In genomic region chr3:147298511-147298982, GRCh38 we compare ENCODE assay signal across 13 cellular contexts.
A peak's percentile ranks its signal among the peaks of the same experiment; 100 is the strongest.
DNase-seq lines count a peak whose midpoint lies in the region; ATAC-seq and TF ChIP-seq lines count a peak whose summit lies in the region.
"Had no signal": no experiment of that assay in that cellular context is flagged by ENCODE, and none has a peak within 500 bp of the region (broad histone marks: within the 10 kb centered on the region; RNA-seq: fewer than 3 reads in every experiment).

No MANE protein-coding gene starts in this region.

- no peaks in the 10 kb centered on the region for H3K36me3 Mint-ChIP-seq in activated CD4-positive, alpha-beta T cell treated with anti-CD3 and anti-CD28 coated beads, Interleukin-2, amount 10 ng/mL, durations not matched to agents 24 days and 14 days (ENCODE audit: low read depth)
- H3K36me3 Mint-ChIP-seq: CD8-positive, alpha-beta T cell; natural killer cell treated with Interleukin-12 subunit alpha and Interleukin-12 subunit beta and Interleukin-15 and Interleukin-18, amount 100 ng/mL, for 72 hours had no signal

- peaks cover 5% of the 10 kb centered on the region for H3K4me1 ChIP-seq in adipocyte (ENCODE audit: control insufficient read depth, insufficient read depth, low read length)
- peaks cover 8% of the 10 kb centered on the region for H3K4me1 ChIP-seq in iPS-18a (ENCODE audit: control insufficient read depth, low read depth, low read length)

- H3K27ac Mint-ChIP-seq in activated CD4-positive, alpha-beta T cell treated with anti-CD3 and anti-CD28 coated beads, Interleukin-2, amount 10 ng/mL, durations not matched to agents 24 days and 14 days: no peak overlapping the region
- H3K27ac Mint-ChIP-seq: CD8-positive, alpha-beta T cell; effector memory CD8-positive, alpha-beta T cell; natural killer cell treated with Interleukin-12 subunit alpha and Interleukin-12 subunit beta and Interleukin-15 and Interleukin-18, amount 100 ng/mL, for 72 hours had no signal

- H3K9me3 Mint-ChIP-seq in activated CD4-positive, alpha-beta T cell treated with anti-CD3 and anti-CD28 coated beads, Interleukin-2, amount 10 ng/mL, durations not matched to agents 24 days and 14 days: no peaks in the 10 kb centered on the region

- TF ChIP-seq CTCF in coronary artery (IDR thresholded peaks at IDR 0.05): no peak

- DNase-seq in A172 (ENCODE audit: low spot score) (peak; percentile 64), HCEC 1CT (peak; percentile 98), adipocyte (ENCODE audit: low read depth) (peak; percentile 99), coronary artery (ENCODE audit: low spot score) (no peak), retina (no peak)
- no peak for DNase-seq in activated CD4-positive, alpha-beta T cell treated with anti-CD3 and anti-CD28 coated beads, Interleukin-2, amount 10 ng/mL, durations not matched to agents 24 days and 14 days
- DNase-seq: activated CD4-positive, alpha-beta T cell treated with anti-CD3 and anti-CD28 coated beads, Interleukin-2, amount 50 U/mL, for 48 hours; CD8-positive, alpha-beta T cell; effector memory CD8-positive, alpha-beta T cell; NCI-H446 had no signal

- H3K27me3 ChIP-seq in adipocyte (replicated peaks; ENCODE audit: control insufficient read depth, insufficient read depth, low read length) (no peaks in the 10 kb centered on the region), iPS-18a (ENCODE audit: control insufficient read depth, insufficient read depth, low read length) (no peaks in the 10 kb centered on the region)

- H3K27ac ChIP-seq in iPS-18a (ENCODE audit: low read length): peak overlapping the region; percentile 34
- no peak overlapping the region for H3K27ac ChIP-seq in coronary artery

- no peaks in the 10 kb centered on the region for H3K9me3 ChIP-seq in adipocyte (ENCODE audit: control insufficient read depth, low read length)
- H3K9me3 ChIP-seq in iPS-18a (ENCODE audit: control insufficient read depth, low read depth, low read length): no peaks in the 10 kb centered on the region

- no peak overlapping the region for H3K4me3 ChIP-seq in adipocyte (ENCODE audit: low read length)
- no peak overlapping the region for H3K4me3 ChIP-seq in iPS-18a (ENCODE audit: low read length)
- no peak overlapping the region for H3K4me3 ChIP-seq in coronary artery

- intact Hi-C loops in activated CD4-positive, alpha-beta T cell treated with anti-CD3 and anti-CD28 coated beads, Interleukin-2, amount 10 ng/mL, durations not matched to agents 24 days and 14 days (cut with micrococcal nuclease): no loop called here

- no peak overlapping the region for H3K9ac ChIP-seq in adipocyte (ENCODE audit: low read length)
- H3K9ac ChIP-seq in iPS-18a (ENCODE audit: low read length): no peak overlapping the region

- H3K36me3 ChIP-seq in adipocyte (ENCODE audit: control insufficient read depth, insufficient read depth, low read length, severe bottlenecking) (no peaks in the 10 kb centered on the region), iPS-18a (ENCODE audit: control insufficient read depth, low read depth, low read length) (no peaks in the 10 kb centered on the region)

- no peak for ATAC-seq in GM18858 (IDR thresholded peaks at IDR 0.05; ENCODE audit: unreplicated experiment)
- ATAC-seq: CD8-positive, alpha-beta T cell; effector memory CD8-positive, alpha-beta T cell; natural killer cell treated with Interleukin-12 subunit alpha and Interleukin-12 subunit beta and Interleukin-15 and Interleukin-18, amount 100 ng/mL, for 72 hours had no signal

- H3K27me3 Mint-ChIP-seq in activated CD4-positive, alpha-beta T cell treated with anti-CD3 and anti-CD28 coated beads, Interleukin-2, amount 10 ng/mL, durations not matched to agents 24 days and 14 days: no peaks in the 10 kb centered on the region
- H3K27me3 Mint-ChIP-seq: effector memory CD8-positive, alpha-beta T cell; natural killer cell treated with Interleukin-12 subunit alpha and Interleukin-12 subunit beta and Interleukin-15 and Interleukin-18, amount 100 ng/mL, for 72 hours had no signal

- H3K4me1 Mint-ChIP-seq in activated CD4-positive, alpha-beta T cell treated with anti-CD3 and anti-CD28 coated beads, Interleukin-2, amount 10 ng/mL, durations not matched to agents 24 days and 14 days: no peaks in the 10 kb centered on the region

- H3K4me3 Mint-ChIP-seq in activated CD4-positive, alpha-beta T cell treated with anti-CD3 and anti-CD28 coated beads, Interleukin-2, amount 10 ng/mL, durations not matched to agents 24 days and 14 days: no peak overlapping the region
- H3K4me3 Mint-ChIP-seq: CD8-positive, alpha-beta T cell; effector memory CD8-positive, alpha-beta T cell; natural killer cell treated with Interleukin-12 subunit alpha and Interleukin-12 subunit beta and Interleukin-15 and Interleukin-18, amount 100 ng/mL, for 72 hours had no signal

Comparison
In these comparisons a context has a peak if more than half of its experiments do, and no peak if none do; other contexts are left out.
1. DNase-seq: peak in A172 (single experiment), HCEC 1CT (single experiment) and adipocyte (single experiment); none in activated CD4-positive, alpha-beta T cell treated with anti-CD3 and anti-CD28 coated beads, Interleukin-2, amount 10 ng/mL, durations not matched to agents 24 days and 14 days (single experiment), coronary artery (single experiment) and retina (single experiment).